In genomic region chr9:114474425-114474824, GRCh38 we compare ENCODE assay signal across 1 cellular context.
TF ChIP-seq lines count a peak whose summit lies in the region.

No MANE protein-coding gene starts in this region.

TF ChIP-seq in H1, 55 proteins besides CTCF, POLR2A, EP300 and RAD21 (continued from another document):
- TF ChIP-seq EZH2 (IDR thresholded peaks at IDR 0.05; ENCODE audit: low read depth, low read length, severe bottlenecking) (no peak), GTF2F1 (IDR thresholded peaks at IDR 0.05; ENCODE audit: borderline replicate concordance, low read depth, low read length) (no peak), BRCA1 (IDR thresholded peaks at IDR 0.05; ENCODE audit: low read depth, low read length) (no peak), RXRA (IDR thresholded peaks at IDR 0.05; ENCODE audit: insufficient read depth, low read depth, low read length) (no peak)
